Comparison of ENCODE assay signal across 2 cellular contexts in the genomic region with DNA sequence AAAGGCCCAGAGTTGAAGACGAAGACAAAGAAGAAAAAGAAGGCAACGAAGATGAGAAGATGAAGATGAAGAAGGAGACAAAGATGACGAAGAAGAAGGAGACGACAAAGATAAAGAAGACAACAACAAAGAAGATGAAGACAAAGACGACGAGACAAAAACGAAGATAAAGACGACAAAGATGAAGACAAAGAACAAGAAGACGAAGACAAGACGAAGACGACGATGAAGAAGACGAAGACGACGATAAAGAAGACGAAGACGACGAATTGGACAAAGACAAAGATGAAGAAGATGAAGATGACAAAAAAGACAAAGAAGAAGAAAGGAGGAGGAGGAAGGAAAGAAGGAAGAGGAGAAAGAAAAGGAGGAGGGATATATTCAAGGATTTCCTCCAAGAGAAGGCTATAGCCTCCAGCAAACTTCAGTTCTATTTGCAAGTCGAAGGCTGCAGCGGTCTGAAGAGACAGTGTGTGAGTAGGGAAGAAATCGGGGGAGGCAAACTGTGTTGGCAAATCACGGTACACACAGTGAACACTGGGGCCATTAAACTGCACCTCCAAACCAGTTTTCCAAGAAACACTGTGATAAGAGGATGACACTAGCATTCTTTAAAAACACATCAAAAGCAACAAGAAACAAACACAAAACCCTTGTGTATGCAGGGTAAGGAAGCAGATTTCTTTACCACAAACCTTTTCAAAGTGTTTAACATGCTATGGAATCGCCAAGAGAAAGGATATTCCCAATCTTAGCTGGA.
TF ChIP-seq lines count a peak whose summit lies in the region.

No MANE protein-coding gene starts in this region.

TF ChIP-seq in HEK293, 187 proteins besides CTCF, POLR2A, EP300 and RAD21:
- TF ChIP-seq ZNF366 (tag by site-specific recombination; conservative IDR thresholded peaks at IDR 0.05): 0 out of 2 replicates have a peak, but pooled peaks have one; percentile 32
- TF ChIP-seq GLI4 (tag by site-specific recombination; IDR thresholded peaks at IDR 0.05): no peak
- no peak for TF ChIP-seq ZNF677 (tag by site-specific recombination; IDR thresholded peaks at IDR 0.05)
- TF ChIP-seq, protein P1, sequence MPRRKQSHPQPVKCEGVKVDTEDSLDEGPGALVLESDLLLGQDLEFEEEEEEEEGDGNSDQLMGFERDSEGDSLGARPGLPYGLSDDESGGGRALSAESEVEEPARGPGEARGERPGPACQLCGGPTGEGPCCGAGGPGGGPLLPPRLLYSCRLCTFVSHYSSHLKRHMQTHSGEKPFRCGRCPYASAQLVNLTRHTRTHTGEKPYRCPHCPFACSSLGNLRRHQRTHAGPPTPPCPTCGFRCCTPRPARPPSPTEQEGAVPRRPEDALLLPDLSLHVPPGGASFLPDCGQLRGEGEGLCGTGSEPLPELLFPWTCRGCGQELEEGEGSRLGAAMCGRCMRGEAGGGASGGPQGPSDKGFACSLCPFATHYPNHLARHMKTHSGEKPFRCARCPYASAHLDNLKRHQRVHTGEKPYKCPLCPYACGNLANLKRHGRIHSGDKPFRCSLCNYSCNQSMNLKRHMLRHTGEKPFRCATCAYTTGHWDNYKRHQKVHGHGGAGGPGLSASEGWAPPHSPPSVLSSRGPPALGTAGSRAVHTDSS (tag by site-specific recombination; IDR thresholded peaks at IDR 0.05): peak; percentile 96
TF ChIP-seq in HEK293: peak in this region for 2.

TF ChIP-seq in K562, 482 proteins besides CTCF, POLR2A, EP300 and RAD21 (continues in another document):
- TF ChIP-seq ZKSCAN3 (CRISPR knock-in tag; IDR thresholded peaks at IDR 0.05) (no peak), PPARD (CRISPR knock-in tag; IDR thresholded peaks at IDR 0.05) (no peak), ZNF232 (CRISPR knock-in tag; IDR thresholded peaks at IDR 0.05) (no peak), ARID1B (IDR thresholded peaks at IDR 0.05) (0 out of 2 replicates have a peak, but pooled peaks have one; percentile 29), RB1 (IDR thresholded peaks at IDR 0.05; ENCODE audit: low read depth) (no peak), HNRNPK (IDR thresholded peaks at IDR 0.05; ENCODE audit: low read depth, low read length, poor library complexity, severe bottlenecking) (no peak), NR1H2 (CRISPR knock-in tag; IDR thresholded peaks at IDR 0.05) (no peak), KDM1A (IDR thresholded peaks at IDR 0.05) (peak; percentile 89 to 92), GABPB2 (CRISPR knock-in tag; conservative IDR thresholded peaks at IDR 0.05) (no peak), ZNF76 (CRISPR knock-in tag; IDR thresholded peaks at IDR 0.05; ENCODE audit: borderline replicate concordance) (no peak), TOE1 (IDR thresholded peaks at IDR 0.05; ENCODE audit: borderline replicate concordance) (no peak), TOE1 (CRISPR knock-in tag; IDR thresholded peaks at IDR 0.05; ENCODE audit: borderline replicate concordance, low read depth) (no peak), L3MBTL2 (IDR thresholded peaks at IDR 0.05) (no peak), ERF (CRISPR knock-in tag; IDR thresholded peaks at IDR 0.05) (no peak), TAF1 (IDR thresholded peaks at IDR 0.05; ENCODE audit: control insufficient read depth, extremely low read depth, insufficient read depth, low read length, severe bottlenecking) (no peak), ZNF561 (CRISPR knock-in tag; conservative IDR thresholded peaks at IDR 0.05) (no peak), ZNF124 (CRISPR knock-in tag; IDR thresholded peaks at IDR 0.05) (no peak), FOSL1 (tag; conservative IDR thresholded peaks at IDR 0.05) (no peak), U2AF1 (optimal IDR thresholded peaks at IDR 0.05; ENCODE audit: low read depth, low read length) (no peak), JUNB (CRISPR knock-in tag; conservative IDR thresholded peaks at IDR 0.05) (no peak), HDAC1 (IDR thresholded peaks at IDR 0.05) (peak in 1 of 2 experiments; percentile 82; a peak in 2 of 4 replicates), ZNF408 (CRISPR knock-in tag; IDR thresholded peaks at IDR 0.05; ENCODE audit: low read depth) (no peak), STAT5A (IDR thresholded peaks at IDR 0.05; ENCODE audit: borderline replicate concordance, low read length) (peak; percentile 50), EHMT2 (IDR thresholded peaks at IDR 0.05) (no peak), HDAC2 (IDR thresholded peaks at IDR 0.05) (peak; percentile 61; the same call in 1 of the 2 replicates), FOXJ3 (CRISPR knock-in tag; IDR thresholded peaks at IDR 0.05) (no peak), ZNF143 (CRISPR knock-in tag; IDR thresholded peaks at IDR 0.05) (no peak), ZNF589 (CRISPR knock-in tag; IDR thresholded peaks at IDR 0.05; ENCODE audit: low read depth) (no peak), SMARCB1 (IDR thresholded peaks at IDR 0.05; ENCODE audit: insufficient read length, low read depth) (no peak), SAFB (IDR thresholded peaks at IDR 0.05; ENCODE audit: borderline replicate concordance, low read depth, low read length) (no peak), CCAR2 (IDR thresholded peaks at IDR 0.05; ENCODE audit: low read depth, low read length) (no peak), POLR2AphosphoS2 (IDR thresholded peaks at IDR 0.05; ENCODE audit: low read length) (no peak), RCOR1 (IDR thresholded peaks at IDR 0.05; ENCODE audit: borderline replicate concordance in 1 of 2, low read depth in 2 of 2, low read length in 2 of 2) (peak; percentile 34 to 93; a peak in 3 of 4 replicates), ZFP36 (IDR thresholded peaks at IDR 0.05; ENCODE audit: low read depth, low read length, partially characterized antibody) (no peak), CBFB (CRISPR knock-in tag; IDR thresholded peaks at IDR 0.05) (no peak), LEF1 (IDR thresholded peaks at IDR 0.05) (peak; percentile 55; the same call in 1 of the 2 replicates), POLR2AphosphoS5 (IDR thresholded peaks at IDR 0.05; ENCODE audit: control insufficient read depth, insufficient read depth, low read depth, low read length) (no peak), HNRNPL (IDR thresholded peaks at IDR 0.05; ENCODE audit: low read depth, low read length) (no peak)
- TF ChIP-seq, protein P2, sequence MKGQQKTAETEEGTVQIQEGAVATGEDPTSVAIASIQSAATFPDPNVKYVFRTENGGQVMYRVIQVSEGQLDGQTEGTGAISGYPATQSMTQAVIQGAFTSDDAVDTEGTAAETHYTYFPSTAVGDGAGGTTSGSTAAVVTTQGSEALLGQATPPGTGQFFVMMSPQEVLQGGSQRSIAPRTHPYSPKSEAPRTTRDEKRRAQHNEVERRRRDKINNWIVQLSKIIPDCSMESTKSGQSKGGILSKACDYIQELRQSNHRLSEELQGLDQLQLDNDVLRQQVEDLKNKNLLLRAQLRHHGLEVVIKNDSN (CRISPR knock-in tag; IDR thresholded peaks at IDR 0.05): no peak
- TF ChIP-seq, protein P3, sequence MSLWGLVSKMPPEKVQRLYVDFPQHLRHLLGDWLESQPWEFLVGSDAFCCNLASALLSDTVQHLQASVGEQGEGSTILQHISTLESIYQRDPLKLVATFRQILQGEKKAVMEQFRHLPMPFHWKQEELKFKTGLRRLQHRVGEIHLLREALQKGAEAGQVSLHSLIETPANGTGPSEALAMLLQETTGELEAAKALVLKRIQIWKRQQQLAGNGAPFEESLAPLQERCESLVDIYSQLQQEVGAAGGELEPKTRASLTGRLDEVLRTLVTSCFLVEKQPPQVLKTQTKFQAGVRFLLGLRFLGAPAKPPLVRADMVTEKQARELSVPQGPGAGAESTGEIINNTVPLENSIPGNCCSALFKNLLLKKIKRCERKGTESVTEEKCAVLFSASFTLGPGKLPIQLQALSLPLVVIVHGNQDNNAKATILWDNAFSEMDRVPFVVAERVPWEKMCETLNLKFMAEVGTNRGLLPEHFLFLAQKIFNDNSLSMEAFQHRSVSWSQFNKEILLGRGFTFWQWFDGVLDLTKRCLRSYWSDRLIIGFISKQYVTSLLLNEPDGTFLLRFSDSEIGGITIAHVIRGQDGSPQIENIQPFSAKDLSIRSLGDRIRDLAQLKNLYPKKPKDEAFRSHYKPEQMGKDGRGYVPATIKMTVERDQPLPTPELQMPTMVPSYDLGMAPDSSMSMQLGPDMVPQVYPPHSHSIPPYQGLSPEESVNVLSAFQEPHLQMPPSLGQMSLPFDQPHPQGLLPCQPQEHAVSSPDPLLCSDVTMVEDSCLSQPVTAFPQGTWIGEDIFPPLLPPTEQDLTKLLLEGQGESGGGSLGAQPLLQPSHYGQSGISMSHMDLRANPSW (CRISPR knock-in tag; IDR thresholded peaks at IDR 0.05): no peak
- TF ChIP-seq, protein P4, sequence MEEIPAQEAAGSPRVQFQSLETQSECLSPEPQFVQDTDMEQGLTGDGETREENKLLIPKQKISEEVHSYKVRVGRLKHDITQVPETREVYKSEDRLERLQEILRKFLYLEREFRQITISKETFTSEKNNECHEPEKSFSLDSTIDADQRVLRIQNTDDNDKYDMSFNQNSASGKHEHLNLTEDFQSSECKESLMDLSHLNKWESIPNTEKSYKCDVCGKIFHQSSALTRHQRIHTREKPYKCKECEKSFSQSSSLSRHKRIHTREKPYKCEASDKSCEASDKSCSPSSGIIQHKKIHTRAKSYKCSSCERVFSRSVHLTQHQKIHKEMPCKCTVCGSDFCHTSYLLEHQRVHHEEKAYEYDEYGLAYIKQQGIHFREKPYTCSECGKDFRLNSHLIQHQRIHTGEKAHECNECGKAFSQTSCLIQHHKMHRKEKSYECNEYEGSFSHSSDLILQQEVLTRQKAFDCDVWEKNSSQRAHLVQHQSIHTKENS (CRISPR knock-in tag; IDR thresholded peaks at IDR 0.05): no peak
- TF ChIP-seq, protein P5, sequence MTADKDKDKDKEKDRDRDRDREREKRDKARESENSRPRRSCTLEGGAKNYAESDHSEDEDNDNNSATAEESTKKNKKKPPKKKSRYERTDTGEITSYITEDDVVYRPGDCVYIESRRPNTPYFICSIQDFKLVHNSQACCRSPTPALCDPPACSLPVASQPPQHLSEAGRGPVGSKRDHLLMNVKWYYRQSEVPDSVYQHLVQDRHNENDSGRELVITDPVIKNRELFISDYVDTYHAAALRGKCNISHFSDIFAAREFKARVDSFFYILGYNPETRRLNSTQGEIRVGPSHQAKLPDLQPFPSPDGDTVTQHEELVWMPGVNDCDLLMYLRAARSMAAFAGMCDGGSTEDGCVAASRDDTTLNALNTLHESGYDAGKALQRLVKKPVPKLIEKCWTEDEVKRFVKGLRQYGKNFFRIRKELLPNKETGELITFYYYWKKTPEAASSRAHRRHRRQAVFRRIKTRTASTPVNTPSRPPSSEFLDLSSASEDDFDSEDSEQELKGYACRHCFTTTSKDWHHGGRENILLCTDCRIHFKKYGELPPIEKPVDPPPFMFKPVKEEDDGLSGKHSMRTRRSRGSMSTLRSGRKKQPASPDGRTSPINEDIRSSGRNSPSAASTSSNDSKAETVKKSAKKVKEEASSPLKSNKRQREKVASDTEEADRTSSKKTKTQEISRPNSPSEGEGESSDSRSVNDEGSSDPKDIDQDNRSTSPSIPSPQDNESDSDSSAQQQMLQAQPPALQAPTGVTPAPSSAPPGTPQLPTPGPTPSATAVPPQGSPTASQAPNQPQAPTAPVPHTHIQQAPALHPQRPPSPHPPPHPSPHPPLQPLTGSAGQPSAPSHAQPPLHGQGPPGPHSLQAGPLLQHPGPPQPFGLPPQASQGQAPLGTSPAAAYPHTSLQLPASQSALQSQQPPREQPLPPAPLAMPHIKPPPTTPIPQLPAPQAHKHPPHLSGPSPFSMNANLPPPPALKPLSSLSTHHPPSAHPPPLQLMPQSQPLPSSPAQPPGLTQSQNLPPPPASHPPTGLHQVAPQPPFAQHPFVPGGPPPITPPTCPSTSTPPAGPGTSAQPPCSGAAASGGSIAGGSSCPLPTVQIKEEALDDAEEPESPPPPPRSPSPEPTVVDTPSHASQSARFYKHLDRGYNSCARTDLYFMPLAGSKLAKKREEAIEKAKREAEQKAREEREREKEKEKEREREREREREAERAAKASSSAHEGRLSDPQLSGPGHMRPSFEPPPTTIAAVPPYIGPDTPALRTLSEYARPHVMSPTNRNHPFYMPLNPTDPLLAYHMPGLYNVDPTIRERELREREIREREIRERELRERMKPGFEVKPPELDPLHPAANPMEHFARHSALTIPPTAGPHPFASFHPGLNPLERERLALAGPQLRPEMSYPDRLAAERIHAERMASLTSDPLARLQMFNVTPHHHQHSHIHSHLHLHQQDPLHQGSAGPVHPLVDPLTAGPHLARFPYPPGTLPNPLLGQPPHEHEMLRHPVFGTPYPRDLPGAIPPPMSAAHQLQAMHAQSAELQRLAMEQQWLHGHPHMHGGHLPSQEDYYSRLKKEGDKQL (CRISPR knock-in tag; IDR thresholded peaks at IDR 0.05; ENCODE audit: borderline replicate concordance): no peak
- TF ChIP-seq, protein P6, sequence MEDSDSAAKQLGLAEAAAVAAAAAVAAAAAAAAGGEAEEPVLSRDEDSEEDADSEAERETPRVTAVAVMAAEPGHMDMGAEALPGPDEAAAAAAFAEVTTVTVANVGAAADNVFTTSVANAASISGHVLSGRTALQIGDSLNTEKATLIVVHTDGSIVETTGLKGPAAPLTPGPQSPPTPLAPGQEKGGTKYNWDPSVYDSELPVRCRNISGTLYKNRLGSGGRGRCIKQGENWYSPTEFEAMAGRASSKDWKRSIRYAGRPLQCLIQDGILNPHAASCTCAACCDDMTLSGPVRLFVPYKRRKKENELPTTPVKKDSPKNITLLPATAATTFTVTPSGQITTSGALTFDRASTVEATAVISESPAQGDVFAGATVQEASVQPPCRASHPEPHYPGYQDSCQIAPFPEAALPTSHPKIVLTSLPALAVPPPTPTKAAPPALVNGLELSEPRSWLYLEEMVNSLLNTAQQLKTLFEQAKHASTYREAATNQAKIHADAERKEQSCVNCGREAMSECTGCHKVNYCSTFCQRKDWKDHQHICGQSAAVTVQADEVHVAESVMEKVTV (CRISPR knock-in tag; IDR thresholded peaks at IDR 0.05): no peak
- TF ChIP-seq, protein P7, sequence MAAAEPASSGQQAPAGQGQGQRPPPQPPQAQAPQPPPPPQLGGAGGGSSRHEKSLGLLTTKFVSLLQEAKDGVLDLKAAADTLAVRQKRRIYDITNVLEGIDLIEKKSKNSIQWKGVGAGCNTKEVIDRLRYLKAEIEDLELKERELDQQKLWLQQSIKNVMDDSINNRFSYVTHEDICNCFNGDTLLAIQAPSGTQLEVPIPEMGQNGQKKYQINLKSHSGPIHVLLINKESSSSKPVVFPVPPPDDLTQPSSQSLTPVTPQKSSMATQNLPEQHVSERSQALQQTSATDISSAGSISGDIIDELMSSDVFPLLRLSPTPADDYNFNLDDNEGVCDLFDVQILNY (CRISPR knock-in tag; IDR thresholded peaks at IDR 0.05): no peak
- TF ChIP-seq, protein P8, sequence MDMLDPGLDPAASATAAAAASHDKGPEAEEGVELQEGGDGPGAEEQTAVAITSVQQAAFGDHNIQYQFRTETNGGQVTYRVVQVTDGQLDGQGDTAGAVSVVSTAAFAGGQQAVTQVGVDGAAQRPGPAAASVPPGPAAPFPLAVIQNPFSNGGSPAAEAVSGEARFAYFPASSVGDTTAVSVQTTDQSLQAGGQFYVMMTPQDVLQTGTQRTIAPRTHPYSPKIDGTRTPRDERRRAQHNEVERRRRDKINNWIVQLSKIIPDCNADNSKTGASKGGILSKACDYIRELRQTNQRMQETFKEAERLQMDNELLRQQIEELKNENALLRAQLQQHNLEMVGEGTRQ (CRISPR knock-in tag; IDR thresholded peaks at IDR 0.05): no peak
